ENCODE assay signal across 21 cellular contexts in genomic region chr7:79988642-79989041, GRCh38.
DNase-seq lines count a peak whose midpoint lies in the region; ATAC-seq and TF ChIP-seq lines count a peak whose summit lies in the region.
"Had no signal": no experiment of that assay in that cellular context is flagged by ENCODE, and none has a peak within 500 bp of the region (broad histone marks: within the 10 kb centered on the region; RNA-seq: fewer than 3 reads in every experiment).

No MANE protein-coding gene starts in this region.

- peak overlapping the region; percentile 81 for H3K27ac Mint-ChIP-seq in HFFc6
- no peak overlapping the region for H3K27ac Mint-ChIP-seq in naive thymus-derived CD4-positive, alpha-beta T cell
- no peak overlapping the region for H3K27ac Mint-ChIP-seq in activated naive CD4-positive, alpha-beta T cell treated with anti-CD3 and anti-CD28 coated beads for 36 hours
- H3K27ac Mint-ChIP-seq: activated CD4-positive, alpha-beta memory T cell treated with anti-CD3 and anti-CD28 coated beads for 36 hours; CD4-positive, alpha-beta T cell; stimulated activated memory B cell treated with anti-CD40 and anti-IgM and Interleukin-4, amounts not matched to agents 10 μg/mL and 1 μg/mL and 100 μg/mL, for 72 hours; T-helper 1 cell treated with Interleukin-12 subunit alpha and Interleukin-12 subunit beta and Interleukin-4 antibody, amounts not matched to agents 30 μg/mL and 1 μg/mL, for 36 hours had no signal

- DNase-seq in AG04449 (ENCODE audit: low read depth, low spot score) (peak; percentile 72), HFFc6 (peak; percentile 76), brain microvascular endothelial cell (peak; percentile 76), foreskin keratinocyte (peak; percentile 50 to 77), cerebellar nuclear complex (lab: John Stamatoyannopoulos, UW) (no peak), GM10266 (ENCODE audit: extremely low spot score) (no peak)
- no peak for DNase-seq in naive thymus-derived CD4-positive, alpha-beta T cell
- DNase-seq in activated naive CD4-positive, alpha-beta T cell treated with anti-CD3 and anti-CD28 coated beads for 36 hours = no peak
- DNase-seq: activated CD4-positive, alpha-beta memory T cell treated with anti-CD3 and anti-CD28 coated beads for 36 hours; activated naive CD4-positive, alpha-beta T cell; aorta; CD4-positive, alpha-beta T cell; DMS79; NCI-H1092; NCI-H2081 treated with DMSO at 0.1 percent for 48 hours; NCI-H524 treated with DMSO at 0.1 percent for 48 hours; right cardiac atrium; Right ventricle myocardium superior had no signal

- no peaks in the 10 kb centered on the region for H3K9me3 ChIP-seq in naive thymus-derived CD4-positive, alpha-beta T cell (ENCODE audit: control insufficient read depth in 2 of 3, low read length in 3 of 3)

- no peaks in the 10 kb centered on the region for H3K9me3 Mint-ChIP-seq in HFFc6
- peaks cover 0 to 5% (median 0%) of the 10 kb centered on the region in 11 donors for H3K9me3 Mint-ChIP-seq in naive thymus-derived CD4-positive, alpha-beta T cell
- no peaks in the 10 kb centered on the region for H3K9me3 Mint-ChIP-seq in activated naive CD4-positive, alpha-beta T cell treated with anti-CD3 and anti-CD28 coated beads for 36 hours
- H3K9me3 Mint-ChIP-seq: CD4-positive, alpha-beta T cell; stimulated activated memory B cell treated with anti-CD40 and anti-IgM and Interleukin-4, amounts not matched to agents 10 μg/mL and 1 μg/mL and 100 μg/mL, for 72 hours; T-helper 1 cell treated with Interleukin-12 subunit alpha and Interleukin-12 subunit beta and Interleukin-4 antibody, amounts not matched to agents 30 μg/mL and 1 μg/mL, for 36 hours had no signal

- H3K27me3 ChIP-seq in brain microvascular endothelial cell (replicated peaks) (no peaks in the 10 kb centered on the region), foreskin keratinocyte (no peaks in the 10 kb centered on the region)
- no peaks in the 10 kb centered on the region for H3K27me3 ChIP-seq in naive thymus-derived CD4-positive, alpha-beta T cell (ENCODE audit: control insufficient read depth in 2 of 2, insufficient read depth in 2 of 2, low read length in 2 of 2)

- no peak overlapping the region for H3K27ac ChIP-seq in brain microvascular endothelial cell
- H3K27ac ChIP-seq in foreskin keratinocyte = no peak overlapping the region
- no peak overlapping the region for H3K27ac ChIP-seq in naive thymus-derived CD4-positive, alpha-beta T cell (ENCODE audit: low read depth, low read length)
- H3K27ac ChIP-seq: coronary artery had no signal

- CTCF ChIA-PET in AG04449 (lab: Yijun Ruan, JAX) = no interaction called here
- CTCF ChIA-PET in naive thymus-derived CD4-positive, alpha-beta T cell (lab: Charles Lee) = no interaction called here
- CTCF ChIA-PET in activated naive CD4-positive, alpha-beta T cell treated with anti-CD3 and anti-CD28 coated beads for 36 hours (lab: Charles Lee) = no interaction called here

- POLR2A ChIA-PET in AG04449 (lab: Yijun Ruan, JAX) = no interaction called here
- POLR2A ChIA-PET in naive thymus-derived CD4-positive, alpha-beta T cell (lab: Charles Lee) = no interaction called here

- no peaks in the 10 kb centered on the region for H3K36me3 ChIP-seq in brain microvascular endothelial cell (replicated peaks)
- no peaks in the 10 kb centered on the region for H3K36me3 ChIP-seq in naive thymus-derived CD4-positive, alpha-beta T cell (ENCODE audit: control insufficient read depth in 2 of 3, insufficient read depth in 3 of 3, low read length in 3 of 3)

- TF ChIP-seq CTCF in AG04449 (IDR thresholded peaks at IDR 0.05; ENCODE audit: insufficient read depth, low read length, missing control alignments) (no peak), HFFc6 (IDR thresholded peaks at IDR 0.05) (no peak), brain microvascular endothelial cell (IDR thresholded peaks at IDR 0.05; ENCODE audit: low read depth, low read length, missing control alignments) (no peak), foreskin keratinocyte (conservative IDR thresholded peaks at IDR 0.05) (no peak), GM10266 (IDR thresholded peaks at IDR 0.05; ENCODE audit: control insufficient read depth, insufficient read depth, low read depth, missing control alignments) (no peak)

- peak; percentile 96 for ATAC-seq in foreskin keratinocyte
- no peak for ATAC-seq in naive thymus-derived CD4-positive, alpha-beta T cell
- ATAC-seq: right cardiac atrium; stimulated activated memory B cell treated with anti-CD40 and anti-IgM and Interleukin-4, amounts not matched to agents 10 μg/mL and 1 μg/mL and 100 μg/mL, for 72 hours had no signal

- H3K4me3 ChIP-seq in AG04449 (ENCODE audit: low read depth, low read length) (no peak overlapping the region), brain microvascular endothelial cell (ENCODE audit: low read depth, low read length) (no peak overlapping the region)
- no peak overlapping the region for H3K4me3 ChIP-seq in naive thymus-derived CD4-positive, alpha-beta T cell (ENCODE audit: low read length)
- H3K4me3 ChIP-seq: coronary artery had no signal

- H3K4me1 Mint-ChIP-seq in HFFc6 (ENCODE audit: low read depth) = peaks cover 64% of the 10 kb centered on the region
- no peaks in the 10 kb centered on the region for H3K4me1 Mint-ChIP-seq in naive thymus-derived CD4-positive, alpha-beta T cell
- H3K4me1 Mint-ChIP-seq in activated naive CD4-positive, alpha-beta T cell treated with anti-CD3 and anti-CD28 coated beads for 36 hours (ENCODE audit: low read depth) = no peaks in the 10 kb centered on the region
- H3K4me1 Mint-ChIP-seq: stimulated activated memory B cell treated with anti-CD40 and anti-IgM and Interleukin-4, amounts not matched to agents 10 μg/mL and 1 μg/mL and 100 μg/mL, for 72 hours had no signal

- H3K36me3 Mint-ChIP-seq in HFFc6 (ENCODE audit: low read depth) = peaks cover 16% of the 10 kb centered on the region
- H3K36me3 Mint-ChIP-seq in naive thymus-derived CD4-positive, alpha-beta T cell = no peaks in the 10 kb centered on the region
- H3K36me3 Mint-ChIP-seq in activated naive CD4-positive, alpha-beta T cell treated with anti-CD3 and anti-CD28 coated beads for 36 hours (ENCODE audit: low read depth) = no peaks in the 10 kb centered on the region
- H3K36me3 Mint-ChIP-seq: activated CD4-positive, alpha-beta memory T cell treated with anti-CD3 and anti-CD28 coated beads for 36 hours; stimulated activated memory B cell treated with anti-CD40 and anti-IgM and Interleukin-4, amounts not matched to agents 10 μg/mL and 1 μg/mL and 100 μg/mL, for 72 hours had no signal

- H3K4me3 Mint-ChIP-seq in HFFc6 = peak overlapping the region; percentile 17; the same call in 1 of the 2 replicates
- H3K4me3 Mint-ChIP-seq in naive thymus-derived CD4-positive, alpha-beta T cell = no peak overlapping the region
- H3K4me3 Mint-ChIP-seq in activated naive CD4-positive, alpha-beta T cell treated with anti-CD3 and anti-CD28 coated beads for 36 hours = no peak overlapping the region
- H3K4me3 Mint-ChIP-seq: activated CD4-positive, alpha-beta memory T cell treated with anti-CD3 and anti-CD28 coated beads for 36 hours; CD4-positive, alpha-beta T cell; stimulated activated memory B cell treated with anti-CD40 and anti-IgM and Interleukin-4, amounts not matched to agents 10 μg/mL and 1 μg/mL and 100 μg/mL, for 72 hours; T-helper 1 cell treated with Interleukin-12 subunit alpha and Interleukin-12 subunit beta and Interleukin-4 antibody, amounts not matched to agents 30 μg/mL and 1 μg/mL, for 36 hours had no signal

- in situ Hi-C loops in brain microvascular endothelial cell (cut with HindIII; ENCODE audit: low pct_ligation_motif_present, low sequenced_read_pairs) = no loop called here

- intact Hi-C loops in naive thymus-derived CD4-positive, alpha-beta T cell (cut with micrococcal nuclease) = no loop called here
- intact Hi-C loops in activated naive CD4-positive, alpha-beta T cell treated with anti-CD3 and anti-CD28 coated beads for 36 hours (cut with micrococcal nuclease) = no loop called here

- H3K4me1 ChIP-seq in foreskin keratinocyte = peaks cover 23% of the 10 kb centered on the region
- H3K4me1 ChIP-seq in naive thymus-derived CD4-positive, alpha-beta T cell (ENCODE audit: control insufficient read depth in 2 of 2, insufficient read depth in 2 of 2, low read length in 2 of 2) = no peaks in the 10 kb centered on the region

- H3K27me3 Mint-ChIP-seq in HFFc6 (ENCODE audit: insufficient read depth) = no peaks in the 10 kb centered on the region
- no peaks in the 10 kb centered on the region for H3K27me3 Mint-ChIP-seq in naive thymus-derived CD4-positive, alpha-beta T cell
- H3K27me3 Mint-ChIP-seq in activated naive CD4-positive, alpha-beta T cell treated with anti-CD3 and anti-CD28 coated beads for 36 hours (ENCODE audit: low read depth) = no peaks in the 10 kb centered on the region
- H3K27me3 Mint-ChIP-seq: activated CD4-positive, alpha-beta memory T cell treated with anti-CD3 and anti-CD28 coated beads for 36 hours; CD4-positive, alpha-beta T cell; stimulated activated memory B cell treated with anti-CD40 and anti-IgM and Interleukin-4, amounts not matched to agents 10 μg/mL and 1 μg/mL and 100 μg/mL, for 72 hours had no signal

Comparison
In these comparisons a context has a peak if more than half of its experiments do, and no peak if none do; other contexts are left out.
1. DNase-seq: peak in AG04449 (single experiment), HFFc6 (single experiment), brain microvascular endothelial cell (single experiment) and foreskin keratinocyte (2 of 2); none in cerebellar nuclear complex (0 of 2), naive thymus-derived CD4-positive, alpha-beta T cell (0 of 9), activated naive CD4-positive, alpha-beta T cell treated with anti-CD3 and anti-CD28 coated beads for 36 hours (single experiment) and GM10266 (single experiment).